24 cellular contexts compared by ENCODE assay signal in the genomic region with DNA sequence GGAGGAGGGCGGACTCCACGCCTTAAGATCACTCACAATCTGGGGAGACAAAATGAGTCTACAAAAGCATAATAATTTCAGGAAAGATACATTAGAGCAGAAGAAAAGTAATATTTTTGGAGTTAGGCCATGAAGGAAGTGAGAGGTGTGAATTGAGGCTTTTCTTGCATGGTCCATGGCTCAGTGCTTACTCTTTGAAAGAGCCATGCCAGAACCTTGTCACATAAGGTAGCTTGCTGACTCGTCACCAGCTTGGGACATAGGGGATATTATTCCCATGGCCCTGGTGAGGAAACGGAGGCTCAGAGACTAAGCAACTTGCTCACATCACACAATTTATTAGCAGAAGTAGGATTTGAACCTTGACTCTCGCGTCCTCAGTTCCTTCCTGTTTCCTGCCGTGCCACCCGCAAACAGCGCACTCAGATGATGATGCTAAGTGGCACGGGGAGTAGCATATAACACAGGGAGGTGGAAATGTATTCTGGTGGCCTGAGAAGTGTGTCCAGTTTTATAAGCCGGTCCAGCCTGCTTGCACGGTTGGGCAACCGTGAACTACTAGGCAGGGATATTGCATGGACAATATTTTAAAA.
DNase-seq lines count a peak whose midpoint lies in the region; ATAC-seq lines count a peak whose summit lies in the region.
"Had no signal": no experiment of that assay in that cellular context is flagged by ENCODE, and none has a peak within 500 bp of the region (broad histone marks: within the 10 kb centered on the region; RNA-seq: fewer than 3 reads in every experiment).

No MANE protein-coding gene starts in this region.

- no peak overlapping the region for H3K4me3 Mint-ChIP-seq in activated T-helper 17 cell treated with anti-CD3 and anti-CD28 coated beads, Interleukin-2, amount 50 U/mL, for 72 hours
- H3K4me3 Mint-ChIP-seq: activated CD4-positive, alpha-beta T cell treated with anti-CD3 and anti-CD28 coated beads, Interleukin-2, amount 10 ng/mL, durations not matched to agents 7 days and 5 days; activated CD8-positive, alpha-beta memory T cell treated with anti-CD3 and anti-CD28 coated beads, Interleukin-2, amount 10 ng/mL, durations not matched to agents 7 days and 5 days; activated T-cell treated with anti-CD3 and anti-CD28 coated beads, Interleukin-2, amount 50 U/mL, for 72 hours; neural progenitor cell had no signal

- peaks cover 7% of the 10 kb centered on the region for H3K36me3 Mint-ChIP-seq in activated T-helper 17 cell treated with anti-CD3 and anti-CD28 coated beads, Interleukin-2, amount 50 U/mL, for 72 hours (ENCODE audit: low read depth)

- H3K9me3 Mint-ChIP-seq in activated T-helper 17 cell treated with anti-CD3 and anti-CD28 coated beads, Interleukin-2, amount 50 U/mL, for 72 hours: no peaks in the 10 kb centered on the region
- H3K9me3 Mint-ChIP-seq: activated CD4-positive, alpha-beta T cell treated with anti-CD3 and anti-CD28 coated beads, Interleukin-2, amount 10 ng/mL, durations not matched to agents 7 days and 5 days; activated T-cell treated with anti-CD3 and anti-CD28 coated beads, Interleukin-2, amount 50 U/mL, for 72 hours; neural progenitor cell had no signal

- ATAC-seq in HG02610 (IDR thresholded peaks at IDR 0.05; ENCODE audit: unreplicated experiment) (peak; percentile 52), GM21737 (IDR thresholded peaks at IDR 0.05; ENCODE audit: unreplicated experiment) (no peak), HG03354 (IDR thresholded peaks at IDR 0.05; ENCODE audit: poor library complexity, severe bottlenecking, unreplicated experiment) (no peak)
- ATAC-seq in activated T-helper 17 cell treated with anti-CD3 and anti-CD28 coated beads, Interleukin-2, amount 50 U/mL, for 72 hours (replicated peaks): no peak
- ATAC-seq: activated CD8-positive, alpha-beta memory T cell treated with anti-CD3 and anti-CD28 coated beads, Interleukin-2, amount 10 ng/mL, durations not matched to agents 7 days and 5 days; activated T-cell treated with anti-CD3 and anti-CD28 coated beads, Interleukin-2, amount 50 U/mL, for 72 hours; heart right ventricle; right cardiac atrium had no signal

- H3K27me3 Mint-ChIP-seq in activated T-helper 17 cell treated with anti-CD3 and anti-CD28 coated beads, Interleukin-2, amount 50 U/mL, for 72 hours: no peaks in the 10 kb centered on the region
- H3K27me3 Mint-ChIP-seq: activated CD4-positive, alpha-beta T cell treated with anti-CD3 and anti-CD28 coated beads, Interleukin-2, amount 10 ng/mL, durations not matched to agents 7 days and 5 days; activated CD8-positive, alpha-beta memory T cell treated with anti-CD3 and anti-CD28 coated beads, Interleukin-2, amount 10 ng/mL, durations not matched to agents 7 days and 5 days had no signal

- peak overlapping the region; percentile 11 for H3K27ac Mint-ChIP-seq in activated T-helper 17 cell treated with anti-CD3 and anti-CD28 coated beads, Interleukin-2, amount 50 U/mL, for 72 hours
- H3K27ac Mint-ChIP-seq: activated CD4-positive, alpha-beta T cell treated with anti-CD3 and anti-CD28 coated beads, Interleukin-2, amount 10 ng/mL, durations not matched to agents 7 days and 5 days; activated CD8-positive, alpha-beta memory T cell treated with anti-CD3 and anti-CD28 coated beads, Interleukin-2, amount 10 ng/mL, durations not matched to agents 7 days and 5 days; activated T-cell treated with anti-CD3 and anti-CD28 coated beads, Interleukin-2, amount 50 U/mL, for 72 hours; neural progenitor cell had no signal

- DNase-seq in CD1c-positive myeloid dendritic cell (ENCODE audit: extremely low spot score): peak; percentile 74
- peak; percentile 9 for DNase-seq in mucosa of gallbladder (ENCODE audit: low spot score)
- no peak for DNase-seq in NCI-H2081 treated with DMSO at 0.1 percent for 48 hours (lab: John Stamatoyannopoulos, UW)
- DNase-seq: activated CD4-positive, alpha-beta T cell treated with anti-CD3 and anti-CD28 coated beads, Interleukin-2, amount 10 ng/mL, durations not matched to agents 7 days and 5 days; activated CD8-positive, alpha-beta memory T cell treated with anti-CD3 and anti-CD28 coated beads, Interleukin-2, amount 10 ng/mL, durations not matched to agents 7 days and 5 days; activated naive CD4-positive, alpha-beta T cell treated with Interleukin-2 at 50 U/mL for 16 hours; activated T-cell treated with anti-CD3 and anti-CD28 coated beads, Interleukin-2, amount 50 U/mL, for 72 hours; C1 segment of cervical spinal cord; Caco-2; heart right ventricle; kidney glomerular epithelial cell; mammary epithelial cell; NCI-H1417; NCI-H2081; NCI-H774; right cardiac atrium; spleen; transverse colon; WERI-Rb-1 had no signal

- H3K4me1 Mint-ChIP-seq in activated T-helper 17 cell treated with anti-CD3 and anti-CD28 coated beads, Interleukin-2, amount 50 U/mL, for 72 hours: no peaks in the 10 kb centered on the region
- H3K4me1 Mint-ChIP-seq: activated CD4-positive, alpha-beta T cell treated with anti-CD3 and anti-CD28 coated beads, Interleukin-2, amount 10 ng/mL, durations not matched to agents 7 days and 5 days had no signal
